27 cellular contexts compared by ENCODE assay signal in genomic region chr3:182349951-182350350, GRCh38.
"Had no signal": no experiment of that assay in that cellular context is flagged by ENCODE, and none has a peak within 500 bp of the region (broad histone marks: within the 10 kb centered on the region; RNA-seq: fewer than 3 reads in every experiment).

No MANE protein-coding gene starts in this region.

- H3K4me3 ChIP-seq: ascending aorta, gastroesophageal sphincter, mucosa of descending colon, thoracic aorta had no signal

- H3K27ac ChIP-seq: ascending aorta, gastroesophageal sphincter, thoracic aorta had no signal

- DNase-seq: activated CD4-positive, alpha-beta memory T cell treated with anti-CD3 and anti-CD28 coated beads, Interleukin-2, amount 10 ng/mL, durations not matched to agents 7 days and 5 days; activated CD4-positive, alpha-beta T cell treated with anti-CD3 and anti-CD28 coated beads, Interleukin-2, amount 10 ng/mL, durations not matched to agents 24 days and 14 days; activated CD4-positive, CD25-positive, alpha-beta regulatory T cell treated with anti-CD3 and anti-CD28 coated beads, Interleukin-2, amount 50 U/mL, for 72 hours; activated CD8-positive, alpha-beta memory T cell treated with anti-CD3 and anti-CD28 coated beads, Interleukin-2, amount 50 U/mL, for 48 hours; activated gamma-delta T cell; activated naive CD4-positive, alpha-beta T cell treated with anti-CD3 and anti-CD28 coated beads, Interleukin-2, amount 10 ng/mL, durations not matched to agents 7 days and 5 days; activated naive CD8-positive, alpha-beta T cell treated with anti-CD3 and anti-CD28 coated beads, Interleukin-2, amount 10 ng/mL, durations not matched to agents 7 days and 5 days; activated T-cell treated with anti-CD3 and anti-CD28 coated beads, Interleukin-2, amount 50 U/mL, for 24 hours; caudate nucleus; cortex of kidney; effector memory CD8-positive, alpha-beta T cell; head of caudate nucleus; hippocampal formation; left cardiac atrium; left ventricle myocardium superior; mucosa of descending colon; posterior cingulate gyrus; small intestine; stimulated activated CD4-positive, alpha-beta T cell treated with anti-CD3 and anti-CD28 coated beads, Interleukin-4, amount 100 ng/mL, for 24 hours; trophoblast cell had no signal

- H3K9me3 ChIP-seq: ascending aorta, mucosa of descending colon, thoracic aorta had no signal

- FAIRE-seq: keratinocyte, small intestine, urothelium cell line had no signal

- H3K4me1 ChIP-seq: ascending aorta, gastroesophageal sphincter had no signal

- H3K36me3 ChIP-seq: ascending aorta, gastroesophageal sphincter, thoracic aorta had no signal

- H3K27me3 ChIP-seq: ascending aorta, gastroesophageal sphincter had no signal

- ATAC-seq: effector memory CD8-positive, alpha-beta T cell; gastroesophageal sphincter; left cardiac atrium; left ventricle myocardium superior; mucosa of descending colon; sciatic nerve; stimulated activated effector memory CD8-positive, alpha-beta T cell treated with anti-CD3 and anti-CD28 coated beads, Interleukin-12 subunit alpha, Interleukin-12 subunit beta, amount 100 ng/mL, for 72 hours had no signal
